ENCODE assay signal across 18 cellular contexts in genomic region chr7:118078015-118078414, GRCh38.
A peak's percentile ranks its signal among the peaks of the same experiment; 100 is the strongest.
DNase-seq lines count a peak whose midpoint lies in the region; ATAC-seq, FAIRE-seq and TF ChIP-seq lines count a peak whose summit lies in the region.
"Had no signal": no experiment of that assay in that cellular context is flagged by ENCODE, and none has a peak within 500 bp of the region (broad histone marks: within the 10 kb centered on the region; RNA-seq: fewer than 3 reads in every experiment).

No MANE protein-coding gene starts in this region.

- H3K27ac ChIP-seq in RWPE2 (ENCODE audit: poor library complexity, severe bottlenecking) = peak overlapping the region; percentile 86
- no peak overlapping the region for H3K27ac ChIP-seq in left lung

- H3K9me3 ChIP-seq in RWPE2 (ENCODE audit: severe bottlenecking) = no peaks in the 10 kb centered on the region
- no peaks in the 10 kb centered on the region for H3K9me3 ChIP-seq in left lung

- TF ChIP-seq CTCF in RWPE2 (IDR thresholded peaks at IDR 0.05; ENCODE audit: poor library complexity, severe bottlenecking) (no peak), bronchial epithelial cell (IDR thresholded peaks at IDR 0.05; ENCODE audit: insufficient read depth, low read length, severe bottlenecking) (no peak), fibroblast of villous mesenchyme (IDR thresholded peaks at IDR 0.05; ENCODE audit: insufficient read depth, low read depth, low read length) (no peak), left lung (IDR thresholded peaks at IDR 0.05) (no peak)

- H3K27me3 ChIP-seq in RWPE2 (ENCODE audit: insufficient read depth, poor library complexity, severe bottlenecking) (no peaks in the 10 kb centered on the region), bronchial epithelial cell (ENCODE audit: control insufficient read depth, insufficient read depth, low read length) (no peaks in the 10 kb centered on the region), left lung (no peaks in the 10 kb centered on the region)

- H3K4me3 ChIP-seq in RWPE2 (ENCODE audit: severe bottlenecking) (no peak overlapping the region), bronchial epithelial cell (ENCODE audit: low read depth, low read length) (no peak overlapping the region), fibroblast of villous mesenchyme (ENCODE audit: low read depth, low read length) (no peak overlapping the region), left lung (no peak overlapping the region)
- H3K4me3 ChIP-seq: GM23338 had no signal

- intact Hi-C loops in left lung (cut with DNase I) = no loop called here

- DNase-seq in RWPE2 (ENCODE audit: low spot score) = no peak
- peak; percentile 60 for DNase-seq in bronchial epithelial cell (ENCODE audit: low read depth)
- peak; percentile 33 for DNase-seq in fibroblast of villous mesenchyme (ENCODE audit: low read depth)
- no peak for DNase-seq in left lung
- DNase-seq: C1 segment of cervical spinal cord; Calu3; CD4-positive, alpha-beta memory T cell; COR-L47; DMS53; DMS79 treated with DMSO at 0.1 percent for 48 hours; GF-D8; H9 had no signal

- H3K4me1 ChIP-seq in RWPE2 (ENCODE audit: insufficient read depth, poor library complexity, severe bottlenecking) (peaks cover 58% of the 10 kb centered on the region), left lung (no peaks in the 10 kb centered on the region)

- ATAC-seq in RWPE2 (ENCODE audit: low read depth) (no peak), HG03469 (IDR thresholded peaks at IDR 0.05; ENCODE audit: unreplicated experiment) (no peak), left lung (no peak), HG03097 (IDR thresholded peaks at IDR 0.05; ENCODE audit: low FRiP score, unreplicated experiment) (no peak)
- ATAC-seq: GM23338, HCT116 had no signal

- no peak for FAIRE-seq in bronchial epithelial cell (lab: Jason Lieb, UNC)
- FAIRE-seq: GM12891, GM18507 had no signal

- H3K36me3 ChIP-seq in RWPE2 (ENCODE audit: low read depth) = no peaks in the 10 kb centered on the region
- no peaks in the 10 kb centered on the region for H3K36me3 ChIP-seq in bronchial epithelial cell (ENCODE audit: control insufficient read depth, insufficient read depth, low read length)
- no peaks in the 10 kb centered on the region for H3K36me3 ChIP-seq in left lung

Comparison
In these comparisons a context has a peak if more than half of its experiments do, and no peak if none do; other contexts are left out.
1. DNase-seq: peak in bronchial epithelial cell (single experiment) and fibroblast of villous mesenchyme (single experiment); none in RWPE2 (single experiment) and left lung (0 of 2).